ENCODE assay signal across 1 cellular context in the genomic region with DNA sequence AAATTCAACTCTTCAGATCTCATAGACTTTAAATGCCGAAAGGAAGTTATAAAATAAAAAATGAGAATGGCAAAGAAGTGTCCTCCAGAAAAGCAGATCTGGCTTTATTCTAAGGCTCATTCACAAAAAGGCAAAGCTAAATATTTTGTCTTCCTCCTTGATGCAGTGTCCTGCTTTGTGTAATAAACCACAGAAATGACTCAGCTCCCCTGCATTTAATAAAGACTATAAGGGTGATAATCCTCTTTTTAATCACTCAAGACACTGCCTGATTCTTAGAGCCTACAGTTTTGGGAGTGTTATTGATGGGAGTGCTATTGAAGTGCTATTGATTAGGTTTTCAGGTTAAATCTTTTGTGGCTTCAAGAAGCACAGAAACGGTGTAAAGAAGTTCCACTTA.
A peak's percentile ranks its signal among the peaks of the same experiment; 100 is the strongest.
TF ChIP-seq lines count a peak whose summit lies in the region.

No MANE protein-coding gene starts in this region.

TF ChIP-seq in endothelial cell of umbilical vein, 7 proteins besides CTCF, POLR2A, EP300 and RAD21:
- TF ChIP-seq, protein P1, sequence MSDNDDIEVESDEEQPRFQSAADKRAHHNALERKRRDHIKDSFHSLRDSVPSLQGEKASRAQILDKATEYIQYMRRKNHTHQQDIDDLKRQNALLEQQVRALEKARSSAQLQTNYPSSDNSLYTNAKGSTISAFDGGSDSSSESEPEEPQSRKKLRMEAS (IDR thresholded peaks at IDR 0.05; ENCODE audit: insufficient read depth, insufficient read length): no peak
- TF ChIP-seq FOS (IDR thresholded peaks at IDR 0.05; ENCODE audit: borderline replicate concordance, insufficient read depth, low read length): peak; percentile 24
TF ChIP-seq in endothelial cell of umbilical vein: peak in this region for 1.
